ENCODE assay signal across 24 cellular contexts in the genomic region with DNA sequence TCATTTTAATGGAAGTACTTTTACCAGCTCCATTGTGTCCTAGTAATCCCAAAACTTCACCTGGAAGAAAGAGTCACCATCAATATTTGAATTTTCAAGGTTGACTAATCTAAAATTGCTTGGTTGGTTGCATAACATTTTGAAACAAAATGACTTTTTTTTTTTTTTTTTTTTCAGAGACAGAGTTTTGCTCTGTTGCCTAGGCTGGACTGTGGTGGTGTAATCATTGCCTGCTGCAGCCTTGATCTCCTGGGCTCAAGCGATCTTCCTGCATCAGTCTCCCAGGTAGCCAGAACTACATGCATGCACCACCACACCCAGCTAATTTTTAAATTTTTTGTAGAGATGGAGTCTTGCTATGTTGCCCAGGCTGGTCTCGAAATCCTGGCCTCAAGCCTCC. TPM values are rescaled to one million over a fixed set of nuclear protein-coding genes. Genes with fewer than 3 reads are reported as not detected.
"Had no signal": no experiment of that assay in that cellular context is flagged by ENCODE, and none has a peak within 500 bp of the region (broad histone marks: within the 10 kb centered on the region; RNA-seq: fewer than 3 reads in every experiment).

No MANE protein-coding gene starts in this region.

- H2AFZ ChIP-seq: hepatocyte had no signal

- H3K4me3 Mint-ChIP-seq: immature natural killer cell; mesothelial cell of epicardium; naive thymus-derived CD8-positive, alpha-beta T cell had no signal

- H3K9me3 ChIP-seq: esophagus muscularis mucosa, gastroesophageal sphincter, left lung, lower lobe of right lung, mucosa of descending colon had no signal

- H3K4me1 Mint-ChIP-seq: immature natural killer cell; mesothelial cell of epicardium; naive B cell; naive thymus-derived CD8-positive, alpha-beta T cell had no signal

- H3K27me3 Mint-ChIP-seq: naive B cell; naive thymus-derived CD8-positive, alpha-beta T cell had no signal

- DNase-seq: dermis blood vessel endothelial cell; dorsolateral prefrontal cortex; effector CD4-positive, alpha-beta T cell; effector memory CD4-positive, alpha-beta T cell; foreskin keratinocyte; heart left ventricle; hypothalamus; immature natural killer cell; islet precursor cell; kidney; kidney glomerular epithelial cell; left colon; left lung; left ventricle myocardium superior; lower lobe of right lung; mesenchymal stem cell; mucosa of descending colon; naive B cell; naive thymus-derived CD8-positive, alpha-beta T cell had no signal

- H3K27ac ChIP-seq: coronary artery, dorsolateral prefrontal cortex, esophagus muscularis mucosa, foreskin keratinocyte, gastroesophageal sphincter, heart left ventricle, hepatocyte, left lung, lower lobe of right lung had no signal

- H3K4me3 ChIP-seq: coronary artery, dorsolateral prefrontal cortex, esophagus muscularis mucosa, gastroesophageal sphincter, heart left ventricle, hepatocyte, left lung, lower lobe of right lung, mucosa of descending colon had no signal

- H3K36me3 Mint-ChIP-seq: mesothelial cell of epicardium, naive B cell had no signal

- H3K4me1 ChIP-seq: esophagus muscularis mucosa, foreskin keratinocyte, gastroesophageal sphincter, heart left ventricle, left lung had no signal

- H3K4me2 ChIP-seq: hepatocyte had no signal

- H3K36me3 ChIP-seq: left lung, lower lobe of right lung had no signal

- ATAC-seq: foreskin keratinocyte; gastroesophageal sphincter; heart left ventricle; left colon; left lung; left ventricle myocardium superior; lower lobe of right lung; mucosa of descending colon; naive thymus-derived CD8-positive, alpha-beta T cell had no signal

- H3K27me3 ChIP-seq: dorsolateral prefrontal cortex, esophagus muscularis mucosa, foreskin keratinocyte, gastroesophageal sphincter, heart left ventricle, hepatocyte, left lung had no signal

- H3K27ac Mint-ChIP-seq: immature natural killer cell; mesothelial cell of epicardium; naive B cell; naive thymus-derived CD8-positive, alpha-beta T cell had no signal

- H3K79me2 ChIP-seq: hepatocyte had no signal

RNA-seq across cellular contexts. Expression of a gene that starts 12.6 kb away (rescaled TPM):
- total RNA-seq: foreskin keratinocyte had no signal
